Comparison of ENCODE assay signal across 8 cellular contexts in the genomic region with DNA sequence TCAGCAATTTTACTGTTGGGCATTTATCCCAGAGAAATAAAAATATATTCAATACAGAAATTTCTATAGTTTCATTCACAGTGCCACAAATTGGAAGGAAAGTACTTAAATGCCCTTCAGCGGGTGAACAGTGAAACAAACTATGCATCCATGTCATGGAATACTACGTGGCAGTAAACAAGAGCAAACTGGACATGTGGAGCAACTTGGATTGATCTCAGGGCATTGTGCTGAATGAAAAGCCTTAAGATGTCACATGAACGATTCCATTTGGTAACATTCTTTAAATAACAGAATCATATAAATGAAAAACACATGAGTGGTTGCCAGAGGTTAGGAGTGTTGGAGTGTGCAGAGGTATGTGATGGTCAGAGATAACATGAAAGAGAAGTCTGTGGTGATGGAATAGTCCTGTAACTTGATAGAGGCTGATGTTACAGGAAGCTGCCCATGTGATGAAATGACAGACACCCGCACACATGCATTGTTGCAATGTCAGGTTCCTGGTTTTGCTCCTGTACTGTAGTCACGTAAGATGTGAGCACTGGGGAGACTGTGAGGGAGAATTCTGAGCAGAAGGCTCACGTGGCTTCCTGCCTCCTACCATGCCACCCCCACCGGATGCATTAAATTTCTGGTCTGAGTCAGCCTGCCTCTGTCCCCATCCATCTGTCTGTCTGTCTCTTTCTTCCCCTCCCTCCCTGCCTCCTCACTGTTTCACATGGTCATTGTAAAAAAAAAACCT.
DNase-seq lines count a peak whose midpoint lies in the region; ATAC-seq and TF ChIP-seq lines count a peak whose summit lies in the region.
"Not testable (repeated sequence)": the region's sequence is repeated elsewhere in the genome, so short reads cannot be mapped to it uniquely, and the experiment has no call there.

No MANE protein-coding gene starts in this region.

- DNase-seq in HCEC 1CT (peak; percentile 87), SKM-1 (lab: John Stamatoyannopoulos, UW; ENCODE audit: unreplicated experiment) (peak; percentile 82), fibroblast of lung (ENCODE audit: low read depth in 2 of 2) (peak; percentile 73 to 93), stromal cell of bone marrow (ENCODE audit: low read depth) (peak; percentile 62)

- not testable (repeated sequence) for H3K4me1 ChIP-seq in fibroblast of lung (ENCODE audit: control insufficient read depth, extremely low read depth, insufficient read depth, low read length)

- peaks cover 38% of the 10 kb centered on the region for H3K4me1 Mint-ChIP-seq in activated T-helper 17 cell treated with anti-CD3 and anti-CD28 coated beads, Interleukin-2, amount 50 U/mL, for 72 hours
- peaks cover 21% of the 10 kb centered on the region for H3K4me1 Mint-ChIP-seq in nephron

- ATAC-seq in GM18502 (IDR thresholded peaks at IDR 0.05; ENCODE audit: poor library complexity, unreplicated experiment) (peak; percentile 97), HG03565 (IDR thresholded peaks at IDR 0.05; ENCODE audit: unreplicated experiment) (peak; percentile 94)
- peak; percentile 90 for ATAC-seq in activated T-helper 17 cell treated with anti-CD3 and anti-CD28 coated beads, Interleukin-2, amount 50 U/mL, for 72 hours (replicated peaks)

- not testable (repeated sequence) for H3K9me3 Mint-ChIP-seq in activated T-helper 17 cell treated with anti-CD3 and anti-CD28 coated beads, Interleukin-2, amount 50 U/mL, for 72 hours
- H3K9me3 Mint-ChIP-seq in nephron, result peaks cover 11% of the 10 kb centered on the region

- H4K20me1 ChIP-seq in fibroblast of lung (ENCODE audit: control insufficient read depth, extremely low read depth, insufficient read depth, low read length), result not testable (repeated sequence)

- not testable (repeated sequence) for H2AFZ ChIP-seq in fibroblast of lung (ENCODE audit: low read length)

- not testable (repeated sequence) for TF ChIP-seq CTCF in fibroblast of lung (conservative IDR thresholded peaks at IDR 0.05 in 1 of 2, IDR thresholded peaks at IDR 0.05 in 1 of 2; ENCODE audit: low read depth in 1 of 2, low read length in 2 of 2); nephron (IDR thresholded peaks at IDR 0.05; ENCODE audit: unreplicated experiment in 3 of 3)

- not testable (repeated sequence) for H3K36me3 ChIP-seq in fibroblast of lung (ENCODE audit: control insufficient read depth, insufficient read depth, low read length)

- peak overlapping the region; percentile 94 for H3K27ac Mint-ChIP-seq in activated T-helper 17 cell treated with anti-CD3 and anti-CD28 coated beads, Interleukin-2, amount 50 U/mL, for 72 hours
- peak overlapping the region; percentile 47 to 64 (median 52) for H3K27ac Mint-ChIP-seq in nephron

- H3K9ac ChIP-seq in fibroblast of lung (ENCODE audit: insufficient read depth, low read length), result not testable (repeated sequence)

- H3K9me3 ChIP-seq in fibroblast of lung (ENCODE audit: control insufficient read depth, insufficient read depth, low read depth, low read length), result not testable (repeated sequence)

- not testable (repeated sequence) for H3K4me2 ChIP-seq in fibroblast of lung (ENCODE audit: extremely low read depth, insufficient read depth, low read length)

- H3K36me3 Mint-ChIP-seq in activated T-helper 17 cell treated with anti-CD3 and anti-CD28 coated beads, Interleukin-2, amount 50 U/mL, for 72 hours (ENCODE audit: low read depth), result peaks cover 27% of the 10 kb centered on the region
- H3K36me3 Mint-ChIP-seq in nephron (ENCODE audit: low read depth), result not testable (repeated sequence)

- H3K79me2 ChIP-seq in fibroblast of lung (ENCODE audit: control insufficient read depth, insufficient read depth, low read length), result not testable (repeated sequence)

- H3K4me3 ChIP-seq in fibroblast of lung (replicated peaks in 1 of 4; ENCODE audit: control extremely low read depth in 1 of 4, insufficient read depth in 1 of 4, low read depth in 3 of 4, low read length in 4 of 4), result not testable (repeated sequence)

- not testable (repeated sequence) for H3K27me3 Mint-ChIP-seq in activated T-helper 17 cell treated with anti-CD3 and anti-CD28 coated beads, Interleukin-2, amount 50 U/mL, for 72 hours; nephron (ENCODE audit: low read depth)

- not testable (repeated sequence) for H3K27me3 ChIP-seq in fibroblast of lung (ENCODE audit: control insufficient read depth, insufficient read depth, low read length)

- H3K4me3 Mint-ChIP-seq in activated T-helper 17 cell treated with anti-CD3 and anti-CD28 coated beads, Interleukin-2, amount 50 U/mL, for 72 hours, result peak overlapping the region; percentile 81
- not testable (repeated sequence) for H3K4me3 Mint-ChIP-seq in nephron

- peak overlapping the region; percentile 77 for H3K27ac ChIP-seq in fibroblast of lung (ENCODE audit: insufficient read depth, low read length)
